In genomic region chr11:121521145-121522042, GRCh38 we compare ENCODE assay signal across 10 cellular contexts.
A peak's percentile ranks its signal among the peaks of the same experiment; 100 is the strongest.
DNase-seq lines count a peak whose midpoint lies in the region; ATAC-seq and TF ChIP-seq lines count a peak whose summit lies in the region.
"Had no signal": no experiment of that assay in that cellular context is flagged by ENCODE, and none has a peak within 500 bp of the region (broad histone marks: within the 10 kb centered on the region; RNA-seq: fewer than 3 reads in every experiment).

No MANE protein-coding gene starts in this region.

- H3K9me3 ChIP-seq in breast epithelium (peaks cover 0 to 9% of the 10 kb centered on the region in 2 donors), PC-9 (ENCODE audit: insufficient read depth, low read depth) (peaks cover 10% of the 10 kb centered on the region; the same call in 1 of the 2 replicates), aorta (ENCODE audit: control insufficient read depth, low read length) (no peaks in the 10 kb centered on the region), mesenchymal stem cell (ENCODE audit: control insufficient read depth, low read length) (peaks cover 6% of the 10 kb centered on the region)
- H3K9me3 ChIP-seq: ovary had no signal

- H2BK120ac ChIP-seq in mesenchymal stem cell (ENCODE audit: low read depth, low read length) = no peak overlapping the region

- BruUV-seq in MCF 10A (replicated peaks; lab: Mats Ljungman, UMichigan) = no TSS peak
- no TSS peak for BruUV-seq in PC-9 (replicated peaks; lab: Mats Ljungman, UMichigan)

- H3K4me2 ChIP-seq in PC-9 = peak overlapping the region; percentile 6
- H3K4me2 ChIP-seq in mesenchymal stem cell (ENCODE audit: low read length, poor library complexity, severe bottlenecking) = no peak overlapping the region

- no peak overlapping the region for H3K4me3 ChIP-seq in breast epithelium
- no peak overlapping the region for H3K4me3 ChIP-seq in PC-9
- H3K4me3 ChIP-seq in epithelial cell of esophagus (ENCODE audit: low read length) = no peak overlapping the region
- no peak overlapping the region for H3K4me3 ChIP-seq in aorta (ENCODE audit: low read length in 2 of 2)
- H3K4me3 ChIP-seq in mesenchymal stem cell (ENCODE audit: insufficient read depth in 1 of 2, low read depth in 1 of 2, low read length in 2 of 2) = no peak overlapping the region
- H3K4me3 ChIP-seq: ovary had no signal

- H3K79me1 ChIP-seq in mesenchymal stem cell (replicated peaks; ENCODE audit: low read length, poor library complexity, severe bottlenecking) = no peaks in the 10 kb centered on the region

- no peaks in the 10 kb centered on the region for H3F3A ChIP-seq in PC-9 (ENCODE audit: insufficient read depth, low read depth)

- no peak overlapping the region for H3K4me3 Mint-ChIP-seq in MCF 10A (ENCODE audit: unreplicated experiment)

- H2AK5ac ChIP-seq in mesenchymal stem cell (ENCODE audit: low read length, severe bottlenecking) = no peak overlapping the region

- H3K4ac ChIP-seq in mesenchymal stem cell (ENCODE audit: low read depth in 1 of 2, low read length in 2 of 2) = no peak overlapping the region

- H4K91ac ChIP-seq in mesenchymal stem cell (ENCODE audit: low read length) = no peak overlapping the region

- no peak overlapping the region for H3K9ac ChIP-seq in mesenchymal stem cell (ENCODE audit: low read length)

- TF ChIP-seq CTCF in MCF 10A (IDR thresholded peaks at IDR 0.05; ENCODE audit: unreplicated experiment) = no peak
- no peak for TF ChIP-seq CTCF in breast epithelium (IDR thresholded peaks at IDR 0.05)
- no peak for TF ChIP-seq CTCF in PC-9 (conservative IDR thresholded peaks at IDR 0.05)
- no peak for TF ChIP-seq CTCF in epithelial cell of esophagus (IDR thresholded peaks at IDR 0.05; ENCODE audit: insufficient read depth, low read depth, low read length, missing control alignments)

- no peak overlapping the region for H4K8ac ChIP-seq in mesenchymal stem cell (ENCODE audit: low read length)

- no peaks in the 10 kb centered on the region for H3K79me2 ChIP-seq in PC-9 (ENCODE audit: low read depth)

- DNase-seq in MCF 10A (ENCODE audit: unreplicated experiment) (peak; percentile 29), breast epithelium (ENCODE audit: low spot score in 2 of 2) (no peak), PC-9 (peak in 1 of 2 experiments; percentile 71), epithelial cell of esophagus (ENCODE audit: low read depth) (peak; percentile 77), aorta (no peak), NCI-H1105 treated with DMSO at 0.1 percent for 48 hours (lab: John Stamatoyannopoulos, UW) (no peak), mesenchymal stem cell (no peak), DMS114 treated with DMSO at 0.1 percent for 48 hours (lab: John Stamatoyannopoulos, UW; ENCODE audit: unreplicated experiment) (no peak)
- DNase-seq: NCI-H774, ovary had no signal

- no peaks in the 10 kb centered on the region for H3K9me3 Mint-ChIP-seq in MCF 10A (ENCODE audit: unreplicated experiment)

- H3K14ac ChIP-seq in mesenchymal stem cell (ENCODE audit: low read length in 2 of 2) = no peak overlapping the region

- intact Hi-C loops in MCF 10A (cut with micrococcal nuclease) = loop anchor here (5.0 kb wide), 1 partner anchor 69 kb away; the partner anchor contains the start of genes SORL1 and SORL1-AS1
- intact Hi-C loops in breast epithelium (cut with DNase I; ENCODE audit: low total_unique reads) = loop anchor here (2.0 kb wide), 1 partner anchor 29 kb away; no protein-coding TSS in a partner anchor
- intact Hi-C loops in PC-9 (cut with micrococcal nuclease; ENCODE audit: unreplicated experiment) = no loop called here
- intact Hi-C loops in aorta (cut with DNase I) = loop anchor here in 1 of 2 donors (5.0 kb wide), 1 partner anchor 69 kb away; the partner anchor contains the start of genes SORL1 and SORL1-AS1

- no peak overlapping the region for H3K18ac ChIP-seq in mesenchymal stem cell (ENCODE audit: low read depth in 1 of 2, low read length in 2 of 2)

- H3K36me3 ChIP-seq in breast epithelium = no peaks in the 10 kb centered on the region
- no peaks in the 10 kb centered on the region for H3K36me3 ChIP-seq in PC-9 (ENCODE audit: low read depth)
- no peaks in the 10 kb centered on the region for H3K36me3 ChIP-seq in aorta (ENCODE audit: control insufficient read depth in 1 of 2, insufficient read depth in 2 of 2, low read length in 1 of 2)
- no peaks in the 10 kb centered on the region for H3K36me3 ChIP-seq in mesenchymal stem cell (ENCODE audit: control insufficient read depth in 1 of 2, insufficient read depth in 2 of 2, low read depth in 1 of 2, low read length in 2 of 2)
- H3K36me3 ChIP-seq: ovary had no signal

- WGBS in aorta, 2 donors = 81% methylated on average over 4 of the region's 4 CpGs
- WGBS in mesenchymal stem cell = 98% methylated on average over 3 of the region's 4 CpGs

- no peaks in the 10 kb centered on the region for H3K27me3 ChIP-seq in breast epithelium
- no peaks in the 10 kb centered on the region for H3K27me3 ChIP-seq in PC-9 (ENCODE audit: insufficient read depth, low read depth)
- H3K27me3 ChIP-seq in aorta (ENCODE audit: control insufficient read depth in 1 of 2, insufficient read depth in 2 of 2, low read length in 1 of 2) = no peaks in the 10 kb centered on the region
- H3K27me3 ChIP-seq in mesenchymal stem cell (ENCODE audit: control insufficient read depth in 1 of 2, insufficient read depth in 1 of 2, low read length in 2 of 2) = no peaks in the 10 kb centered on the region
- H3K27me3 ChIP-seq: ovary had no signal

- CTCF ChIA-PET in MCF 10A (lab: Yijun Ruan, JAX) (interaction anchor here (0.6 kb wide), 1 partner anchor 24 kb away, joined by 4 read pairs; no protein-coding TSS in a partner anchor), PC-9 (lab: Charles Lee) (interaction anchor here (0.5 kb wide), 1 partner anchor 55 kb away, joined by 5 read pairs; no protein-coding TSS in a partner anchor)

- H3K27me3 Mint-ChIP-seq in MCF 10A (ENCODE audit: insufficient read depth, unreplicated experiment) = no peaks in the 10 kb centered on the region

- no peak for TF ChIP-seq POLR2A in breast epithelium (IDR thresholded peaks at IDR 0.05)

- H3K36me3 Mint-ChIP-seq in MCF 10A (ENCODE audit: insufficient read depth, unreplicated experiment) = no peaks in the 10 kb centered on the region

- no peaks in the 10 kb centered on the region for H4K20me1 ChIP-seq in PC-9 (ENCODE audit: insufficient read depth)

- H3K27ac ChIP-seq in breast epithelium = no peak overlapping the region
- H3K27ac ChIP-seq in PC-9 = peak overlapping the region; percentile 38
- H3K27ac ChIP-seq in aorta (ENCODE audit: low read depth in 1 of 2, low read length in 2 of 2) = peak overlapping the region; percentile 76 to 79
- H3K27ac ChIP-seq in mesenchymal stem cell (ENCODE audit: low read length, poor library complexity, severe bottlenecking) = no peak overlapping the region
- H3K27ac ChIP-seq: ovary had no signal

- no peak overlapping the region for H2BK12ac ChIP-seq in mesenchymal stem cell (ENCODE audit: low read length in 2 of 2)

- H2BK15ac ChIP-seq in mesenchymal stem cell (ENCODE audit: low read depth, poor library complexity, severe bottlenecking) = no peak overlapping the region

- peak; percentile 45 for ATAC-seq in aorta (ENCODE audit: low FRiP score)

- H3K27ac Mint-ChIP-seq in MCF 10A (ENCODE audit: low read depth, unreplicated experiment) = peak overlapping the region; percentile 67

- no peak overlapping the region for H3K23ac ChIP-seq in mesenchymal stem cell (ENCODE audit: low read length in 2 of 2)

- H2BK5ac ChIP-seq in mesenchymal stem cell (ENCODE audit: low read depth, low read length, poor library complexity, severe bottlenecking) = no peak overlapping the region

- peaks cover 26% of the 10 kb centered on the region for H3K4me1 Mint-ChIP-seq in MCF 10A (ENCODE audit: insufficient read depth, unreplicated experiment)

- H3K9me2 ChIP-seq in PC-9 (ENCODE audit: insufficient read depth) = no peaks in the 10 kb centered on the region

- POLR2A ChIA-PET in MCF 10A (lab: Yijun Ruan, JAX) (no interaction called here), PC-9 (lab: Charles Lee; ENCODE audit: unreplicated experiment) (no interaction called here)

- H2AFZ ChIP-seq in PC-9 (no peak overlapping the region), mesenchymal stem cell (ENCODE audit: low read depth, low read length) (no peak overlapping the region)

- H3K4me1 ChIP-seq in breast epithelium (no peaks in the 10 kb centered on the region), PC-9 (replicated peaks; ENCODE audit: insufficient read depth) (peaks cover 7% of the 10 kb centered on the region), aorta (ENCODE audit: control insufficient read depth in 1 of 2, insufficient read depth in 2 of 2, low read length in 2 of 2) (peaks cover 0 to 2% of the 10 kb centered on the region in 2 donors), mesenchymal stem cell (ENCODE audit: control insufficient read depth, insufficient read depth, low read depth, low read length) (no peaks in the 10 kb centered on the region)

Comparison
In these comparisons a context has a peak if more than half of its experiments do, and no peak if none do; other contexts are left out.
1. DNase-seq: peak in MCF 10A (single experiment) and epithelial cell of esophagus (single experiment); none in breast epithelium (0 of 2), aorta (0 of 2), NCI-H1105 treated with DMSO at 0.1 percent for 48 hours (single experiment), mesenchymal stem cell (single experiment) and DMS114 treated with DMSO at 0.1 percent for 48 hours (single experiment).
2. H3K27ac ChIP-seq: peak in PC-9 (single experiment) and aorta (2 of 2); none in breast epithelium (0 of 2) and mesenchymal stem cell (single experiment).